ENCODE assay signal across 17 cellular contexts in the genomic region with DNA sequence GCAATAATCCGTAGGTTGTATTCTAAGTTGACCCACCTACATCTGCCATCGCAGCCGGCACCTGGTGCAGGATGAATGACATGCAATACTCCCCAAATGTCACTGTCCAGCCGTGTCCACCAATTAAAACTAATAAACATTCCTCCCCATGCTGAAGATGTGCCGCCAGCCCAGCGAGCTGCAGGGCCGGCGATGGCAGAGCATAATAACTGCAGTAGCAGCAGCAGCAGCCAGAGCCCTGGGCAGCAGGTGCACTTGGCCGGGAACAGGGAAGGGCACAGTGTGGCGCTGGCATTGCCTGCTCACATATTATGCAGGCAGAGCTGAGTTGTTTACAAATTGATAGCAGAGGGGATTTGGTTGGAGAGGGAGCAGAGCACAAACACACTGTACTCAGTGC.
DNase-seq lines count a peak whose midpoint lies in the region; ATAC-seq, FAIRE-seq and TF ChIP-seq lines count a peak whose summit lies in the region.
"Had no signal": no experiment of that assay in that cellular context is flagged by ENCODE, and none has a peak within 500 bp of the region (broad histone marks: within the 10 kb centered on the region; RNA-seq: fewer than 3 reads in every experiment).

No MANE protein-coding gene starts in this region.

- FAIRE-seq in kidney (lab: Jason Lieb, UNC): no peak
- FAIRE-seq: GM12891 had no signal

- CTCF ChIA-PET in HEK293T (lab: Yijun Ruan, JAX): interaction anchor here (2.6 kb wide), 1 partner anchor 533 kb away, joined by 12 read pairs; no protein-coding TSS in a partner anchor

- no peak for TF ChIP-seq CTCF in kidney (IDR thresholded peaks at IDR 0.05; ENCODE audit: borderline replicate concordance, extremely low read depth, insufficient read depth)

- H3K4me3 ChIP-seq in kidney (ENCODE audit: low read length in 2 of 2): no peak overlapping the region
- H3K4me3 ChIP-seq: HAP-1 had no signal

- H3K36me3 ChIP-seq in kidney (ENCODE audit: control insufficient read depth in 1 of 2, insufficient read depth in 2 of 2, low read length in 2 of 2): no peaks in the 10 kb centered on the region
- H3K36me3 ChIP-seq: breast epithelium, HAP-1 had no signal

- DNase-seq in NK-92 treated with Interleukin-12 subunit alpha and Interleukin-12 subunit beta, amount 100 ng/mL, for 24 hours (lab: John Stamatoyannopoulos, UW): peak; percentile 15
- DNase-seq in NK-92 (lab: John Stamatoyannopoulos, UW; ENCODE audit: unreplicated experiment): no peak
- DNase-seq in NCI-H526 treated with DMSO at 0.1 percent for 48 hours (lab: John Stamatoyannopoulos, UW): peak; percentile 67
- DNase-seq in kidney: peak; percentile 45
- DNase-seq in HPDE6-E6E7 (ENCODE audit: extremely low spot score): no peak
- no peak for DNase-seq in HEK293T (ENCODE audit: extremely low spot score)
- DNase-seq: activated CD4-positive, alpha-beta T cell treated with anti-CD3 and anti-CD28 coated beads for 36 hours; CD4-positive, CD25-positive, alpha-beta regulatory T cell; trophoblast cell had no signal

- H3K9me3 ChIP-seq in kidney (ENCODE audit: control insufficient read depth in 1 of 2, low read length in 2 of 2): no peaks in the 10 kb centered on the region
- H3K9me3 ChIP-seq: breast epithelium, HAP-1 had no signal

- H3K4me1 ChIP-seq in kidney (ENCODE audit: control insufficient read depth in 1 of 2, insufficient read depth in 1 of 2, low read depth in 1 of 2, low read length in 2 of 2): no peaks in the 10 kb centered on the region
- H3K4me1 ChIP-seq: breast epithelium had no signal

- no peak overlapping the region for H3K9ac ChIP-seq in kidney (ENCODE audit: low read length in 2 of 2)

- ATAC-seq in GM19455 (IDR thresholded peaks at IDR 0.05; ENCODE audit: unreplicated experiment) (no peak), GM21825 (IDR thresholded peaks at IDR 0.05; ENCODE audit: unreplicated experiment) (no peak)
- ATAC-seq: activated CD4-positive, alpha-beta T cell treated with anti-CD3 and anti-CD28 coated beads for 36 hours; activated naive CD4-positive, alpha-beta T cell treated with anti-CD3 and anti-CD28 coated beads, Interleukin-2, amount 50 U/mL, for 72 hours; Right ventricle myocardium inferior; stimulated activated memory B cell treated with anti-CD40 and anti-IgM and Interleukin-4, amounts not matched to agents 10 μg/mL and 1 μg/mL and 100 μg/mL, for 72 hours had no signal

- POLR2A ChIA-PET in HEK293T (lab: Yijun Ruan, JAX): interaction anchor here (0.7 kb wide), 1 partner anchor 394 kb away, joined by 3 read pairs; no protein-coding TSS in a partner anchor

- intact Hi-C loops in kidney (cut with DNase I): no loop called here

- H3K27ac ChIP-seq in kidney (ENCODE audit: low read depth in 2 of 2, low read length in 2 of 2): no peak overlapping the region
- H3K27ac ChIP-seq: breast epithelium had no signal

TF ChIP-seq in HEK293T, 16 proteins besides CTCF, POLR2A, EP300 and RAD21:
- TF ChIP-seq L3MBTL2 (conservative IDR thresholded peaks at IDR 0.05) (no peak), ARNT (IDR thresholded peaks at IDR 0.05) (no peak), BHLHE40 (IDR thresholded peaks at IDR 0.05; ENCODE audit: borderline replicate concordance) (no peak), HDGF (IDR thresholded peaks at IDR 0.05; ENCODE audit: borderline replicate concordance) (no peak), LEF1 (IDR thresholded peaks at IDR 0.05; ENCODE audit: borderline replicate concordance) (no peak), ELF4 (IDR thresholded peaks at IDR 0.05) (no peak), FOXM1 (IDR thresholded peaks at IDR 0.05; ENCODE audit: borderline replicate concordance) (no peak), ZNF384 (IDR thresholded peaks at IDR 0.05) (no peak), CTBP1 (IDR thresholded peaks at IDR 0.05; ENCODE audit: borderline replicate concordance) (no peak), FOXK2 (IDR thresholded peaks at IDR 0.05) (no peak), SP1 (IDR thresholded peaks at IDR 0.05) (no peak), NFRKB (IDR thresholded peaks at IDR 0.05) (no peak), TARDBP (IDR thresholded peaks at IDR 0.05) (no peak), FOXA1 (IDR thresholded peaks at IDR 0.05) (no peak), SUZ12 (IDR thresholded peaks at IDR 0.05) (no peak)
- TF ChIP-seq, protein P1, sequence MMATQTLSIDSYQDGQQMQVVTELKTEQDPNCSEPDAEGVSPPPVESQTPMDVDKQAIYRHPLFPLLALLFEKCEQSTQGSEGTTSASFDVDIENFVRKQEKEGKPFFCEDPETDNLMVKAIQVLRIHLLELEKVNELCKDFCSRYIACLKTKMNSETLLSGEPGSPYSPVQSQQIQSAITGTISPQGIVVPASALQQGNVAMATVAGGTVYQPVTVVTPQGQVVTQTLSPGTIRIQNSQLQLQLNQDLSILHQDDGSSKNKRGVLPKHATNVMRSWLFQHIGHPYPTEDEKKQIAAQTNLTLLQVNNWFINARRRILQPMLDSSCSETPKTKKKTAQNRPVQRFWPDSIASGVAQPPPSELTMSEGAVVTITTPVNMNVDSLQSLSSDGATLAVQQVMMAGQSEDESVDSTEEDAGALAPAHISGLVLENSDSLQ (IDR thresholded peaks at IDR 0.05): no peak

Comparison
In these comparisons a context has a peak if more than half of its experiments do, and no peak if none do; other contexts are left out.
1. DNase-seq: peak in NK-92 treated with Interleukin-12 subunit alpha and Interleukin-12 subunit beta, amount 100 ng/mL, for 24 hours (single experiment), NCI-H526 treated with DMSO at 0.1 percent for 48 hours (single experiment) and kidney (single experiment); none in NK-92 (single experiment), HPDE6-E6E7 (single experiment) and HEK293T (single experiment).